Comparison of ENCODE assay signal across 8 cellular contexts in the genomic region with DNA sequence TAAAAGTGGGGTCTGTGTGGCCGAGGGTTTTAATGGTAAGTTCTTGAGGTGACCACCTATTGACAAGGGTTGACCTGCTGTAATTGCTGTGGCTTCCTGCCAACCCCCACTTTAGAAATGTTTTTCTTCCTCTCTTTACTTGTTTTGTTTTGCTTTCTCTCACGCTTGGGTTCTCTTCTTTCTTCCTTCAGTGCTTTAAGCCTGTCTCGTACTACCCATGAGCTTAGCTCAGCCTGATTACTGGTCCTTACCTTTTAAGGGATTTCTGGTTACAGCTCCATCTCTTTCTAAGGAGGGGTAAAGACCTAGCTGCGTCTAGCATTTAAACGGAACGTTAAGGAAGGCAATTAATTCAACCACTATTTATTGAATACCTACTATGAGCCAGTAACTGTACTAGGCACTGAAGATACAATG. TPM values are rescaled to one million over a fixed set of nuclear protein-coding genes. Genes with fewer than 3 reads are reported as not detected.
DNase-seq lines count a peak whose midpoint lies in the region; ATAC-seq and TF ChIP-seq lines count a peak whose summit lies in the region.

No MANE protein-coding gene starts in this region.

- H3K4me2 ChIP-seq in trophoblast cell (ENCODE audit: low read length), result peak overlapping the region; percentile 71

- H3K27ac Mint-ChIP-seq in T-helper 1 cell treated with Interleukin-12 subunit alpha and Interleukin-12 subunit beta and Interleukin-4 antibody, amounts not matched to agents 30 μg/mL and 1 μg/mL, for 36 hours, result peak overlapping the region; percentile 86

- H3K4ac ChIP-seq in trophoblast cell (ENCODE audit: low read depth, low read length), result peak overlapping the region; percentile 65

- no peaks in the 10 kb centered on the region for H3K4me1 ChIP-seq in trophoblast cell (ENCODE audit: control insufficient read depth in 1 of 2, insufficient read depth in 2 of 2, low read length in 2 of 2)

- ATAC-seq in GM19467 (IDR thresholded peaks at IDR 0.05; ENCODE audit: unreplicated experiment) (peak; percentile 15), HG03469 (IDR thresholded peaks at IDR 0.05; ENCODE audit: unreplicated experiment) (peak; percentile 15), left lobe of liver (no peak)

- peak overlapping the region; percentile 98 for H3K9ac ChIP-seq in trophoblast cell (ENCODE audit: low read length)

- no peak overlapping the region for H2BK12ac ChIP-seq in trophoblast cell (ENCODE audit: low read length)

- H2BK120ac ChIP-seq in trophoblast cell (ENCODE audit: insufficient read depth, low read length, poor library complexity), result peak overlapping the region; percentile 70

- H2BK5ac ChIP-seq in trophoblast cell (ENCODE audit: low read depth, low read length, poor library complexity), result peak overlapping the region; percentile 85

- H3K27ac ChIP-seq in trophoblast cell (ENCODE audit: low read depth, low read length), result peak overlapping the region; percentile 98

- peak overlapping the region; percentile 89 for H4K8ac ChIP-seq in trophoblast cell (ENCODE audit: low read depth, low read length)

- peak overlapping the region; percentile 90 for H3K4me3 ChIP-seq in fibroblast of villous mesenchyme (ENCODE audit: low read depth, low read length)
- peak overlapping the region; percentile 89 for H3K4me3 ChIP-seq in trophoblast cell (ENCODE audit: low read depth, low read length)

- no peak overlapping the region for H3K18ac ChIP-seq in trophoblast cell (ENCODE audit: low read length)

- peak; percentile 63 for DNase-seq in EH (ENCODE audit: low read depth)
- DNase-seq in fibroblast of villous mesenchyme (ENCODE audit: low read depth), result peak; percentile 47
- peak in 1 of 2 donors; percentile 27 for DNase-seq in trophoblast cell
- no peak for DNase-seq in head of caudate nucleus
- DNase-seq in left lobe of liver (ENCODE audit: low spot score), result no peak

- H3K27me3 Mint-ChIP-seq in T-helper 1 cell treated with Interleukin-12 subunit alpha and Interleukin-12 subunit beta and Interleukin-4 antibody, amounts not matched to agents 30 μg/mL and 1 μg/mL, for 36 hours (ENCODE audit: low read depth), result no peaks in the 10 kb centered on the region

- H2AK5ac ChIP-seq in trophoblast cell (ENCODE audit: low read length), result no peak overlapping the region

- H3K36me3 Mint-ChIP-seq in T-helper 1 cell treated with Interleukin-12 subunit alpha and Interleukin-12 subunit beta and Interleukin-4 antibody, amounts not matched to agents 30 μg/mL and 1 μg/mL, for 36 hours (ENCODE audit: low read depth), result peaks cover 6% of the 10 kb centered on the region

- peak overlapping the region; percentile 85 for H3K4me3 Mint-ChIP-seq in T-helper 1 cell treated with Interleukin-12 subunit alpha and Interleukin-12 subunit beta and Interleukin-4 antibody, amounts not matched to agents 30 μg/mL and 1 μg/mL, for 36 hours

- no peaks in the 10 kb centered on the region for H3K9me3 Mint-ChIP-seq in T-helper 1 cell treated with Interleukin-12 subunit alpha and Interleukin-12 subunit beta and Interleukin-4 antibody, amounts not matched to agents 30 μg/mL and 1 μg/mL, for 36 hours

- H3K9me3 ChIP-seq in trophoblast cell (ENCODE audit: insufficient read depth, low read depth, low read length), result no peaks in the 10 kb centered on the region

- H3K27me3 ChIP-seq in trophoblast cell (ENCODE audit: insufficient read depth, low read length), result no peaks in the 10 kb centered on the region

- TF ChIP-seq CTCF in fibroblast of villous mesenchyme (IDR thresholded peaks at IDR 0.05; ENCODE audit: insufficient read depth, low read depth, low read length), result no peak

- peak overlapping the region; percentile 90 for H4K12ac ChIP-seq in trophoblast cell (ENCODE audit: low read depth, low read length)

- peaks cover 7% of the 10 kb centered on the region for H3K79me2 ChIP-seq in trophoblast cell (ENCODE audit: control insufficient read depth, insufficient read depth, low read length, poor library complexity)

- H4K91ac ChIP-seq in trophoblast cell (ENCODE audit: low read depth, low read length), result peak overlapping the region; percentile 88

- H3K23ac ChIP-seq in trophoblast cell (ENCODE audit: low read length), result no peak overlapping the region

- peaks cover 22% of the 10 kb centered on the region for H3K4me1 Mint-ChIP-seq in T-helper 1 cell treated with Interleukin-12 subunit alpha and Interleukin-12 subunit beta and Interleukin-4 antibody, amounts not matched to agents 30 μg/mL and 1 μg/mL, for 36 hours (ENCODE audit: low read depth)

- no CpG with 5 or more reads among the region's 6 CpGs for WGBS in trophoblast cell (ENCODE audit: extremely low coverage, insufficient coverage, insufficient read length)

- intact Hi-C loops in head of caudate nucleus (cut with DNase I), result no loop called here

- H2AFZ ChIP-seq in trophoblast cell (ENCODE audit: insufficient read depth, low read length, poor library complexity), result peak overlapping the region; percentile 87

- no peaks in the 10 kb centered on the region for H3K36me3 ChIP-seq in trophoblast cell (ENCODE audit: control insufficient read depth in 1 of 2, insufficient read depth in 2 of 2, low read length in 2 of 2)

- peak overlapping the region; percentile 84 for H3K14ac ChIP-seq in trophoblast cell (ENCODE audit: low read length)

- peaks cover 12% of the 10 kb centered on the region for H3K79me1 ChIP-seq in trophoblast cell (ENCODE audit: low read length)

RNA-seq across cellular contexts. Expression of a gene that starts 0.7 kb away (rescaled TPM):
- 188 and 207 TPM in 2 replicates for total RNA-seq in fibroblast of villous mesenchyme
- 142 and 152 TPM in 2 replicates for polyA plus RNA-seq in trophoblast cell (2013)
- total RNA-seq in left lobe of liver, result 15.6 TPM

Comparison
In these comparisons a context has a peak if more than half of its experiments do, and no peak if none do; other contexts are left out.
1. DNase-seq: peak in EH (single experiment) and fibroblast of villous mesenchyme (single experiment); none in head of caudate nucleus (0 of 42) and left lobe of liver (single experiment).
2. RNA of a gene that starts 0.7 kb away (total RNA-seq): 188 to 207 TPM in fibroblast of villous mesenchyme; 15.6 TPM in left lobe of liver (single experiment); every median in the first group is over 10 times any median in the second.